12 cellular contexts compared by ENCODE assay signal in genomic region chr2:64288321-64288931, GRCh38.
DNase-seq lines count a peak whose midpoint lies in the region; ATAC-seq, FAIRE-seq and TF ChIP-seq lines count a peak whose summit lies in the region.
"Had no signal": no experiment of that assay in that cellular context is flagged by ENCODE, and none has a peak within 500 bp of the region (broad histone marks: within the 10 kb centered on the region; RNA-seq: fewer than 3 reads in every experiment).

No MANE protein-coding gene starts in this region.

- H2BK15ac ChIP-seq in IMR-90 (ENCODE audit: low read depth, low read length): no peak overlapping the region

- H4K5ac ChIP-seq in IMR-90 (ENCODE audit: low read depth, low read length): no peak overlapping the region

- peaks cover 6% of the 10 kb centered on the region; the same call in 1 of the 2 replicates for H3K9me1 ChIP-seq in IMR-90 (ENCODE audit: insufficient read depth, low read length)

- no peak overlapping the region for H4K91ac ChIP-seq in IMR-90 (ENCODE audit: insufficient read depth, low read depth, low read length)

- H3K23ac ChIP-seq in IMR-90 (ENCODE audit: low read depth, low read length): no peak overlapping the region

- H3K36me3 ChIP-seq in ACC112 (ENCODE audit: insufficient read depth, low read length) (no peaks in the 10 kb centered on the region), IMR-90 (ENCODE audit: control insufficient read depth, insufficient read depth, low read length) (no peaks in the 10 kb centered on the region), muscle layer of duodenum (ENCODE audit: control insufficient read depth in 1 of 2, insufficient read depth in 2 of 2, low read length in 2 of 2) (no peaks in the 10 kb centered on the region)
- H3K36me3 ChIP-seq: pancreas had no signal

- H3K79me1 ChIP-seq in IMR-90 (ENCODE audit: low read depth in 1 of 2, low read length in 2 of 2): no peaks in the 10 kb centered on the region

- H3K4me3 ChIP-seq in ACC112 (ENCODE audit: low read depth, low read length) (no peak overlapping the region), IMR-90 (ENCODE audit: insufficient read depth, low read depth, low read length) (no peak overlapping the region), epithelial cell of esophagus (ENCODE audit: low read length) (no peak overlapping the region), muscle layer of duodenum (ENCODE audit: low read depth in 1 of 2, low read length in 2 of 2) (no peak overlapping the region)
- H3K4me3 ChIP-seq: pancreas had no signal

- H3K4me2 ChIP-seq in IMR-90 (ENCODE audit: low read depth, low read length): no peak overlapping the region

- dilution Hi-C loops in IMR-90 (cut with HindIII; ENCODE audit: low sequenced_read_pairs, unreplicated experiment): no loop called here

- TF ChIP-seq POLR2A in IMR-90 (IDR thresholded peaks at IDR 0.05; ENCODE audit: low read depth, low read length): no peak

- ATAC-seq in IMR-90 (ENCODE audit: low read depth): peak; percentile 38
- ATAC-seq in GM18519 (IDR thresholded peaks at IDR 0.05; ENCODE audit: low FRiP score, unreplicated experiment): no peak
- ATAC-seq: activated T-cell treated with anti-CD3 and anti-CD28 coated beads, Interleukin-2, amount 50 U/mL, for 72 hours had no signal

- DNase-seq in IMR-90 (peak; percentile 83), epithelial cell of esophagus (ENCODE audit: low read depth) (peak; percentile 12), SIG-M5 (lab: John Stamatoyannopoulos, UW) (no peak), SKM-1 treated with dmso at 0.1 percent for 144 hours (lab: John Stamatoyannopoulos, UW; ENCODE audit: unreplicated experiment) (no peak), HTR-8/SVneo (ENCODE audit: insufficient read length, low spot score) (no peak)
- DNase-seq: activated T-cell treated with anti-CD3 and anti-CD28 coated beads, Interleukin-2, amount 50 U/mL, for 72 hours; pancreas had no signal

- peak overlapping the region; percentile 41; the same call in 1 of the 2 replicates for H2BK20ac ChIP-seq in IMR-90 (ENCODE audit: low read depth, low read length)

- no peak overlapping the region; the same call in 1 of the 2 replicates for H3K18ac ChIP-seq in IMR-90 (ENCODE audit: low read depth, low read length)

- H3K9me3 ChIP-seq in IMR-90 (ENCODE audit: control insufficient read depth, insufficient read depth, low read length) (no peaks in the 10 kb centered on the region), muscle layer of duodenum (ENCODE audit: control insufficient read depth in 1 of 2, low read length in 2 of 2) (no peaks in the 10 kb centered on the region)
- H3K9me3 ChIP-seq: pancreas had no signal

- intact Hi-C loops in IMR-90 (cut with micrococcal nuclease): no loop called here

- H3K79me2 ChIP-seq in ACC112 (ENCODE audit: control insufficient read depth, insufficient read depth, low read length, unreplicated experiment): no peaks in the 10 kb centered on the region

- H4K20me1 ChIP-seq in IMR-90 (ENCODE audit: insufficient read depth, low read length): no peaks in the 10 kb centered on the region

- H3K27ac ChIP-seq in ACC112 (ENCODE audit: low read depth, low read length): peak overlapping the region; percentile 50
- H3K27ac ChIP-seq in IMR-90 (ENCODE audit: insufficient read depth, low read length): no peak overlapping the region
- H3K27ac ChIP-seq in muscle layer of duodenum (ENCODE audit: low read length): peak overlapping the region; percentile 22
- H3K27ac ChIP-seq: pancreas had no signal

- peak overlapping the region; percentile 65 for H2AFZ ChIP-seq in ACC112 (ENCODE audit: low read length, unreplicated experiment)
- peak overlapping the region; percentile 45 for H2AFZ ChIP-seq in IMR-90 (replicated peaks; ENCODE audit: low read length, poor library complexity)

- H3K4me1 ChIP-seq in ACC112 (ENCODE audit: control insufficient read depth, insufficient read depth, low read length, unreplicated experiment) (peaks cover 27% of the 10 kb centered on the region), IMR-90 (ENCODE audit: control insufficient read depth, insufficient read depth, low read length) (peaks cover 8% of the 10 kb centered on the region), muscle layer of duodenum (ENCODE audit: control insufficient read depth in 1 of 2, insufficient read depth in 2 of 2, low read length in 2 of 2) (peaks cover 8 to 23% of the 10 kb centered on the region in 2 donors)
- H3K4me1 ChIP-seq: pancreas had no signal

- no peak for FAIRE-seq in HTR-8/SVneo (lab: Jason Lieb, UNC)
- FAIRE-seq: islet of Langerhans, pancreas, RCC 7860 had no signal

- peaks cover under 1% of the 10 kb centered on the region; the same call in 1 of the 2 replicates for H3K27me3 ChIP-seq in ACC112 (ENCODE audit: insufficient read depth, low read length)
- H3K27me3 ChIP-seq in IMR-90 (ENCODE audit: control insufficient read depth, insufficient read depth, low read length): peaks cover 14% of the 10 kb centered on the region
- no peaks in the 10 kb centered on the region for H3K27me3 ChIP-seq in muscle layer of duodenum (ENCODE audit: low read depth, low read length)
- H3K27me3 ChIP-seq: pancreas had no signal

- H2BK120ac ChIP-seq in IMR-90 (ENCODE audit: low read depth, low read length): peak overlapping the region; percentile 42; the same call in 1 of the 2 replicates

- H2AK5ac ChIP-seq in IMR-90 (ENCODE audit: low read depth, low read length): no peak overlapping the region

- H3K56ac ChIP-seq in IMR-90 (ENCODE audit: extremely low read depth, insufficient read depth, low read length): no peak overlapping the region

- TF ChIP-seq RAD21 in IMR-90 (IDR thresholded peaks at IDR 0.05; ENCODE audit: low read length): no peak

- 0% methylated on average over 2 of the region's 9 CpGs; no CpG with 5 or more reads in 1 of the 2 experiments for WGBS in IMR-90 (ENCODE audit: extremely low coverage in 2 of 2, insufficient read length in 1 of 2), 2 experiments

- H4K8ac ChIP-seq in IMR-90 (ENCODE audit: low read depth in 2 of 2, low read length in 2 of 2): peak overlapping the region in 1 of 2 experiments; percentile 19; a peak in 1 of 4 replicates

- POLR2A ChIA-PET in IMR-90 (lab: Charles Lee; ENCODE audit: unreplicated experiment): no interaction called here

- peak overlapping the region; percentile 30 for H2AK9ac ChIP-seq in IMR-90 (replicated peaks; ENCODE audit: low read depth, low read length, poor library complexity)

- no peak overlapping the region for H3K9ac ChIP-seq in IMR-90 (ENCODE audit: low read depth, low read length)

- in situ Hi-C loops in IMR-90 (cut with MboI; ENCODE audit: low sequenced_read_pairs): no loop called here

- CTCF ChIA-PET in IMR-90 (lab: Yijun Ruan, JAX): no interaction called here

- peak overlapping the region; percentile 24 for H3K4ac ChIP-seq in IMR-90 (ENCODE audit: low read depth, low read length)

- TF ChIP-seq CTCF in IMR-90 (conservative IDR thresholded peaks at IDR 0.05; ENCODE audit: low read depth, low read length): no peak
- TF ChIP-seq CTCF in epithelial cell of esophagus (IDR thresholded peaks at IDR 0.05; ENCODE audit: insufficient read depth, low read depth, low read length, missing control alignments): no peak

- H3K14ac ChIP-seq in IMR-90 (replicated peaks; ENCODE audit: low read depth, low read length): peak overlapping the region; percentile 83

- BruUV-seq in IMR-90 (replicated peaks; lab: Mats Ljungman, UMichigan): no TSS peak

- H2BK5ac ChIP-seq in IMR-90 (ENCODE audit: low read depth, low read length, poor library complexity, severe bottlenecking): no peak overlapping the region

TF ChIP-seq in IMR-90, 13 proteins besides CTCF, POLR2A, EP300 and RAD21:
- TF ChIP-seq CHD1 (IDR thresholded peaks at IDR 0.05; ENCODE audit: low read depth, low read length) (no peak), RFX5 (IDR thresholded peaks at IDR 0.05; ENCODE audit: low read depth, low read length) (no peak), SMC3 (IDR thresholded peaks at IDR 0.05; ENCODE audit: low read depth, low read length) (no peak), CEBPB (IDR thresholded peaks at IDR 0.05; ENCODE audit: low read depth, low read length) (no peak), FOS (IDR thresholded peaks at IDR 0.05; ENCODE audit: low read depth, low read length) (no peak), NFE2L2 (IDR thresholded peaks at IDR 0.05; ENCODE audit: low read depth, low read length) (no peak), RCOR1 (IDR thresholded peaks at IDR 0.05; ENCODE audit: insufficient replicate concordance, low read length) (no peak), BHLHE40 (IDR thresholded peaks at IDR 0.05; ENCODE audit: low read depth, low read length) (no peak), MXI1 (IDR thresholded peaks at IDR 0.05; ENCODE audit: borderline replicate concordance, low read depth, low read length) (no peak), MAFK (IDR thresholded peaks at IDR 0.05; ENCODE audit: low read depth, low read length) (no peak), MAZ (IDR thresholded peaks at IDR 0.05; ENCODE audit: borderline replicate concordance, low read depth, low read length) (no peak)
- TF ChIP-seq, protein P1, sequence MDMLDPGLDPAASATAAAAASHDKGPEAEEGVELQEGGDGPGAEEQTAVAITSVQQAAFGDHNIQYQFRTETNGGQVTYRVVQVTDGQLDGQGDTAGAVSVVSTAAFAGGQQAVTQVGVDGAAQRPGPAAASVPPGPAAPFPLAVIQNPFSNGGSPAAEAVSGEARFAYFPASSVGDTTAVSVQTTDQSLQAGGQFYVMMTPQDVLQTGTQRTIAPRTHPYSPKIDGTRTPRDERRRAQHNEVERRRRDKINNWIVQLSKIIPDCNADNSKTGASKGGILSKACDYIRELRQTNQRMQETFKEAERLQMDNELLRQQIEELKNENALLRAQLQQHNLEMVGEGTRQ (IDR thresholded peaks at IDR 0.05; ENCODE audit: low read depth, low read length): no peak
- TF ChIP-seq, protein P2, sequence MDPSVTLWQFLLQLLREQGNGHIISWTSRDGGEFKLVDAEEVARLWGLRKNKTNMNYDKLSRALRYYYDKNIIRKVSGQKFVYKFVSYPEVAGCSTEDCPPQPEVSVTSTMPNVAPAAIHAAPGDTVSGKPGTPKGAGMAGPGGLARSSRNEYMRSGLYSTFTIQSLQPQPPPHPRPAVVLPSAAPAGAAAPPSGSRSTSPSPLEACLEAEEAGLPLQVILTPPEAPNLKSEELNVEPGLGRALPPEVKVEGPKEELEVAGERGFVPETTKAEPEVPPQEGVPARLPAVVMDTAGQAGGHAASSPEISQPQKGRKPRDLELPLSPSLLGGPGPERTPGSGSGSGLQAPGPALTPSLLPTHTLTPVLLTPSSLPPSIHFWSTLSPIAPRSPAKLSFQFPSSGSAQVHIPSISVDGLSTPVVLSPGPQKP (IDR thresholded peaks at IDR 0.05; ENCODE audit: borderline replicate concordance, low read depth, low read length): no peak

Comparison
In these comparisons a context has a peak if more than half of its experiments do, and no peak if none do; other contexts are left out.
1. DNase-seq: peak in IMR-90 (single experiment) and epithelial cell of esophagus (single experiment); none in SIG-M5 (single experiment), SKM-1 treated with dmso at 0.1 percent for 144 hours (single experiment) and HTR-8/SVneo (single experiment).